ENCODE assay signal across 27 cellular contexts in the genomic region with DNA sequence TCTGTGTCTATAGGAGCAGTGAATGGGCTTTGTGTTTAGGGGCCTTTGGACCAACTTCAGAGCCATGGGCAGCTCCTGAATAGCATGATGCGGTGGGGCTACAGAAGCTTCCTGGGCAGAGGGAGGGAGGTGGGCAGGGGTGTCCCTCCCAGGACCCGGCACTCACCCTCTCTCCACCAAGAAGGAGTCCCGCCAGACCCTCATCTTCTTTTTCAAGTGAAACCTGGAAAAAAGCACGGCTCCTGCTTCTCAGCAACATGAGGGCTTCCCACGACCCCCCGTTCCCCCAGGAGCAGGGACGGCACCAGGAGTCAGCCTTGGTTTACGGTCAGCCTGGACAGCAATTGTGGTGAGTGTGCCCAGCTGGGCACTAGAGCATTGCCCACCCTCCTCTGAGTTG.
"Had no signal": no experiment of that assay in that cellular context is flagged by ENCODE, and none has a peak within 500 bp of the region (broad histone marks: within the 10 kb centered on the region; RNA-seq: fewer than 3 reads in every experiment).

No MANE protein-coding gene starts in this region.

- H3K9me3 Mint-ChIP-seq: natural killer cell treated with Interleukin-12 subunit alpha and Interleukin-12 subunit beta and Interleukin-15 and Interleukin-18, amount 100 ng/mL, for 72 hours; stimulated activated memory B cell treated with anti-CD40 and anti-IgM and Interleukin-4, amounts not matched to agents 10 μg/mL and 1 μg/mL and 100 μg/mL, for 72 hours; stimulated activated naive CD8-positive, alpha-beta T cell treated with anti-CD3 and anti-CD28 coated beads, Interleukin-15, amount 100 ng/mL, for 72 hours; type B pancreatic cell had no signal

- H3K4me3 Mint-ChIP-seq: naive thymus-derived CD4-positive, alpha-beta T cell; natural killer cell treated with Interleukin-12 subunit alpha and Interleukin-12 subunit beta and Interleukin-15 and Interleukin-18, amount 100 ng/mL, for 72 hours; stimulated activated memory B cell treated with anti-CD40 and anti-IgM and Interleukin-4, amounts not matched to agents 10 μg/mL and 1 μg/mL and 100 μg/mL, for 72 hours; stimulated activated naive CD8-positive, alpha-beta T cell treated with anti-CD3 and anti-CD28 coated beads, Interleukin-15, amount 100 ng/mL, for 72 hours; type B pancreatic cell had no signal

- H3K27ac ChIP-seq: left lung, lower lobe of right lung, pancreas, prostate gland, sigmoid colon, spleen, tibial nerve, uterus had no signal

- H3K27me3 ChIP-seq: left lung, pancreas, sigmoid colon, tibial nerve, uterus had no signal

- ATAC-seq: left lung; naive thymus-derived CD4-positive, alpha-beta T cell; natural killer cell treated with Interleukin-12 subunit alpha and Interleukin-12 subunit beta and Interleukin-15 and Interleukin-18, amount 100 ng/mL, for 72 hours; right cardiac atrium; stimulated activated memory B cell treated with anti-CD40 and anti-IgM and Interleukin-4, amounts not matched to agents 10 μg/mL and 1 μg/mL and 100 μg/mL, for 72 hours had no signal

- H3K27me3 Mint-ChIP-seq: natural killer cell treated with Interleukin-12 subunit alpha and Interleukin-12 subunit beta and Interleukin-15 and Interleukin-18, amount 100 ng/mL, for 72 hours; stimulated activated memory B cell treated with anti-CD40 and anti-IgM and Interleukin-4, amounts not matched to agents 10 μg/mL and 1 μg/mL and 100 μg/mL, for 72 hours; stimulated activated naive CD8-positive, alpha-beta T cell treated with anti-CD3 and anti-CD28 coated beads, Interleukin-15, amount 100 ng/mL, for 72 hours; type B pancreatic cell had no signal

- FAIRE-seq: keratinocyte, pancreas, small intestine had no signal

- H3K27ac Mint-ChIP-seq: naive thymus-derived CD4-positive, alpha-beta T cell; natural killer cell treated with Interleukin-12 subunit alpha and Interleukin-12 subunit beta and Interleukin-15 and Interleukin-18, amount 100 ng/mL, for 72 hours; stimulated activated memory B cell treated with anti-CD40 and anti-IgM and Interleukin-4, amounts not matched to agents 10 μg/mL and 1 μg/mL and 100 μg/mL, for 72 hours had no signal

- DNase-seq: hippocampal formation; left colon; lower lobe of right lung; mammary epithelial cell; midbrain; mucosa of descending colon; naive thymus-derived CD4-positive, alpha-beta T cell; nucleus accumbens; retina; right cardiac atrium; sigmoid colon; small intestine; stimulated activated CD4-positive, alpha-beta T cell treated with anti-CD3 and anti-CD28 coated beads, Interleukin-4, amount 100 ng/mL, for 4 hours; stimulated activated CD8-positive, alpha-beta memory T cell treated with anti-CD3 and anti-CD28 coated beads, Interleukin-4, amount 100 ng/mL, for 48 hours; stimulated activated naive CD4-positive, alpha-beta T cell treated with Interleukin-2 at 50 U/mL for 16 hours; stimulated activated naive CD8-positive, alpha-beta T cell treated with anti-CD3 and anti-CD28 coated beads, Interleukin-15, amount 100 ng/mL, for 72 hours; substantia nigra; uterus had no signal

- H3K36me3 Mint-ChIP-seq: naive thymus-derived CD4-positive, alpha-beta T cell; natural killer cell treated with Interleukin-12 subunit alpha and Interleukin-12 subunit beta and Interleukin-15 and Interleukin-18, amount 100 ng/mL, for 72 hours; stimulated activated memory B cell treated with anti-CD40 and anti-IgM and Interleukin-4, amounts not matched to agents 10 μg/mL and 1 μg/mL and 100 μg/mL, for 72 hours had no signal

- H3K9me3 ChIP-seq: left lung, lower lobe of right lung, mucosa of descending colon, pancreas, prostate gland, sigmoid colon, spleen, tibial nerve, uterus had no signal

- H3K36me3 ChIP-seq: left lung, pancreas, prostate gland, spleen, uterus had no signal

- H3K4me3 ChIP-seq: left lung, lower lobe of right lung, mucosa of descending colon, pancreas, prostate gland, sigmoid colon, spleen, tibial nerve, uterus had no signal

- H3K4me1 ChIP-seq: pancreas, prostate gland had no signal
